27 cellular contexts compared by ENCODE assay signal in the genomic region with DNA sequence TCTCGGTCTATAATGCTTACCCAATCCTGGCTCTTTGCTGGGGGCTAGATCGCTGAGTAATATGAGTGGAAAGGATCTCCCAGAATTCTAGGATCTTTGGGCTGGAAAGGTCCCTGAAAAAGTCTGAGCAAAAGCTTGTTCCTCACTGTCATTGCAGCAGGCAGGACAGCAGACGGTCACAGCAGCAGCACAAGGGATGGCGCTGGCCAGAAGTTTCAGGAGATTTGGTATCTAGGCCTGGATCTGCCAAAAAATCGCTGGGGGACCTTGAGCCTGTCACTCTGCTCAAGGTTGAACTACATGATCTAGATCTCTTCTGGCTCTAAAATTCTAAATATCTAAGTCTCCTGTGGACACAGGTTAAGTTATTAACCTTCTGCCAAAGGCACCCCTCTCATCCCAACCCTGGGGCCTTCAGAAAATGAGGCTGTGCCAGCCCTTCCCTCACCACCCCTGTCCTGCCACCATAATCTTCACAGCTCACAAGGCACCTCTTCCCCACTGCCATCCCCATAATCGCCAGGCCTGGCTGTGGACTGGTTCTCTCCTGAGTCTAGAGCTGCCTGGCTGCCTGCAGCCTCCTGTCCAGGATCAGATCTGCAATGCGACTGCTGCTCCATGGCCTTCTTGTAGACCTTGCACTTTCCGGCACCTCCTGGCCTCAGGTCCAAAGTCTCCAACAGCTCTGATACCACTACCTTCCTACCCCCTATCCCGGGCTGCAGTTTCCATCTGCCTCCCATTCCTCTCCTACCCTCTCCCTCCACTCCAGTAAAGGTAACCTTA. TPM values are rescaled to one million over a fixed set of nuclear protein-coding genes. Genes with fewer than 3 reads are reported as not detected.
DNase-seq lines count a peak whose midpoint lies in the region; FAIRE-seq and TF ChIP-seq lines count a peak whose summit lies in the region.
"Had no signal": no experiment of that assay in that cellular context is flagged by ENCODE, and none has a peak within 500 bp of the region (broad histone marks: within the 10 kb centered on the region; RNA-seq: fewer than 3 reads in every experiment).

No MANE protein-coding gene starts in this region.

- POLR2A ChIA-PET in activated CD4-positive, alpha-beta memory T cell treated with anti-CD3 and anti-CD28 coated beads, Interleukin-2, amount 10 ng/mL, durations not matched to agents 7 days and 5 days (lab: Charles Lee): no interaction called here

- H2AFZ ChIP-seq in hepatocyte: no peak overlapping the region

- no peaks in the 10 kb centered on the region for H3K9me3 Mint-ChIP-seq in activated CD4-positive, alpha-beta memory T cell treated with anti-CD3 and anti-CD28 coated beads, Interleukin-2, amount 10 ng/mL, durations not matched to agents 7 days and 5 days
- H3K9me3 Mint-ChIP-seq: CD8-positive, alpha-beta T cell had no signal

- H3K4me1 ChIP-seq in Peyer's patch (no peaks in the 10 kb centered on the region), hepatocyte (ENCODE audit: insufficient read depth) (peaks cover 14% of the 10 kb centered on the region), small intestine (ENCODE audit: control insufficient read depth in 2 of 2, insufficient read depth in 1 of 2, low read depth in 1 of 2, low read length in 1 of 2) (peaks cover 0 to 13% of the 10 kb centered on the region in 2 donors)

- WGBS in hepatocyte (ENCODE audit: low lambda C conversion rate, missing lambda C conversion rate): 88% methylated on average over 9 of the region's 9 CpGs
- WGBS in small intestine, 3 donors: 61 to 83% (median 75%) methylated on average over 9 of the region's 9 CpGs

- TF ChIP-seq POLR2A in Peyer's patch (IDR thresholded peaks at IDR 0.05): peak; percentile 12 to 20

- H3K9me2 ChIP-seq in hepatocyte (replicated peaks; ENCODE audit: insufficient read depth): no peaks in the 10 kb centered on the region

- peak overlapping the region in 1 of 4 donors; percentile 23 for H3K27ac ChIP-seq in Peyer's patch
- peak overlapping the region; percentile 15 for H3K27ac ChIP-seq in hepatocyte
- H3K27ac ChIP-seq in small intestine (ENCODE audit: low read depth in 1 of 2, low read length in 1 of 2): peak overlapping the region in 1 of 2 donors; percentile 69
- H3K27ac ChIP-seq: C4-2B, HL-60 had no signal

- H3K27ac Mint-ChIP-seq in activated CD4-positive, alpha-beta memory T cell treated with anti-CD3 and anti-CD28 coated beads, Interleukin-2, amount 10 ng/mL, durations not matched to agents 7 days and 5 days: no peak overlapping the region
- H3K27ac Mint-ChIP-seq: B cell; CD8-positive, alpha-beta T cell had no signal

- H3K4me1 Mint-ChIP-seq in activated CD4-positive, alpha-beta memory T cell treated with anti-CD3 and anti-CD28 coated beads, Interleukin-2, amount 10 ng/mL, durations not matched to agents 7 days and 5 days: no peaks in the 10 kb centered on the region
- H3K4me1 Mint-ChIP-seq: B cell had no signal

- DNase-seq in Peyer's patch: peak in 2 of 3 donors; percentile 69 to 75
- peak; percentile 38 for DNase-seq in hepatocyte (ENCODE audit: low spot score)
- DNase-seq in mesenteric fat pad (ENCODE audit: low spot score): peak; percentile 53
- DNase-seq in small intestine: peak; percentile 84
- no peak for DNase-seq in NCI-H2029 (lab: John Stamatoyannopoulos, UW)
- no peak for DNase-seq in activated CD4-positive, alpha-beta memory T cell treated with anti-CD3 and anti-CD28 coated beads, Interleukin-2, amount 10 ng/mL, durations not matched to agents 7 days and 5 days
- DNase-seq in DMS79 treated with DMSO at 0.1 percent for 48 hours (lab: John Stamatoyannopoulos, UW): no peak
- DNase-seq: CD8-positive, alpha-beta T cell; DMS 273 treated with DMSO at 0.1 percent for 48 hours; DMS79; GF-D8; Karpas-422; NCI-H1092; NCI-H1417 treated with DMSO at 0.1 percent for 48 hours; NCI-H1694 treated with DMSO at 0.1 percent for 48 hours; NCI-H2107; NCI-H446; NCI-H524 treated with DMSO at 0.1 percent for 48 hours; NCI-H774; RPMI8226; SHP77 had no signal

- no peaks in the 10 kb centered on the region for H3K9me3 ChIP-seq in Peyer's patch
- H3K9me3 ChIP-seq in hepatocyte (ENCODE audit: low read depth): no peaks in the 10 kb centered on the region
- no peaks in the 10 kb centered on the region for H3K9me3 ChIP-seq in small intestine (ENCODE audit: control insufficient read depth, low read depth)
- H3K9me3 ChIP-seq: Caco-2 had no signal

- H3K4me3 Mint-ChIP-seq in activated CD4-positive, alpha-beta memory T cell treated with anti-CD3 and anti-CD28 coated beads, Interleukin-2, amount 10 ng/mL, durations not matched to agents 7 days and 5 days: no peak overlapping the region
- H3K4me3 Mint-ChIP-seq: B cell; CD8-positive, alpha-beta T cell had no signal

- H3K36me3 Mint-ChIP-seq in activated CD4-positive, alpha-beta memory T cell treated with anti-CD3 and anti-CD28 coated beads, Interleukin-2, amount 10 ng/mL, durations not matched to agents 7 days and 5 days (ENCODE audit: low read depth): peaks cover 4% of the 10 kb centered on the region

- no peak for FAIRE-seq in small intestine (lab: Jason Lieb, UNC)
- FAIRE-seq: GM12891, H54 had no signal

- H3K79me2 ChIP-seq in hepatocyte: peaks cover 98% of the 10 kb centered on the region

- H3K27me3 Mint-ChIP-seq in activated CD4-positive, alpha-beta memory T cell treated with anti-CD3 and anti-CD28 coated beads, Interleukin-2, amount 10 ng/mL, durations not matched to agents 7 days and 5 days: no peaks in the 10 kb centered on the region
- H3K27me3 Mint-ChIP-seq: B cell had no signal

- peak overlapping the region in 1 of 4 donors; percentile 10 for H3K4me3 ChIP-seq in Peyer's patch
- no peak overlapping the region for H3K4me3 ChIP-seq in hepatocyte
- no peak overlapping the region for H3K4me3 ChIP-seq in small intestine (ENCODE audit: low read depth in 1 of 2, low read length in 2 of 2)

- CTCF ChIA-PET in activated CD4-positive, alpha-beta memory T cell treated with anti-CD3 and anti-CD28 coated beads, Interleukin-2, amount 10 ng/mL, durations not matched to agents 7 days and 5 days (lab: Charles Lee): interaction anchor here (1.3 to 3.9 kb wide), 2 partner anchors 10 to 46 kb away, joined by 3 to 20 read pairs; a partner anchor contains a TSS

- no peak for TF ChIP-seq CTCF in Peyer's patch (IDR thresholded peaks at IDR 0.05)
- TF ChIP-seq CTCF in hepatocyte (IDR thresholded peaks at IDR 0.05; ENCODE audit: poor library complexity): no peak

- H3K36me3 ChIP-seq in Peyer's patch (peaks cover 0 to 26% (median 0%) of the 10 kb centered on the region in 3 donors), hepatocyte (replicated peaks; ENCODE audit: insufficient read depth, low read depth) (no peaks in the 10 kb centered on the region), small intestine (ENCODE audit: control insufficient read depth in 2 of 2, insufficient read depth in 2 of 2, low read length in 2 of 2) (peaks cover 0 to 11% of the 10 kb centered on the region in 2 donors)

- H3K27me3 ChIP-seq in Peyer's patch: no peaks in the 10 kb centered on the region
- H3K27me3 ChIP-seq in hepatocyte: no peaks in the 10 kb centered on the region
- no peaks in the 10 kb centered on the region for H3K27me3 ChIP-seq in small intestine (ENCODE audit: control insufficient read depth in 2 of 2, insufficient read depth in 2 of 2, low read length in 2 of 2)

- H3K4me2 ChIP-seq in hepatocyte: peak overlapping the region; percentile 37

- H4K20me1 ChIP-seq in hepatocyte (ENCODE audit: insufficient read depth, poor library complexity, severe bottlenecking): peaks cover 5% of the 10 kb centered on the region

RNA-seq across cellular contexts. Expression of a gene that starts 10.2 kb away (rescaled TPM):
- 100 to 1,000 TPM; 104 to 359 (median 188) TPM for total RNA-seq in Peyer's patch
- 22.0 and 35.6 TPM in 2 replicates for total RNA-seq in hepatocyte
- 32.2 and 33.8 TPM in 2 replicates for polyA plus RNA-seq in hepatocyte
- 48.6 TPM for total RNA-seq in mesenteric fat pad
- polyA plus RNA-seq in small intestine: 10 to 100 TPM; 42.9 to 66.9 (median 61.9) TPM
- total RNA-seq in activated CD4-positive, alpha-beta memory T cell treated with anti-CD3 and anti-CD28 coated beads, Interleukin-2, amount 10 ng/mL, durations not matched to agents 7 days and 5 days: 100 to 1,000 TPM in 1 of 2 experiments, 10 to 100 TPM in 1; 92.6 to 100 TPM

Comparison
In these comparisons a context has a peak if more than half of its experiments do, and no peak if none do; other contexts are left out.
1. DNase-seq: peak in Peyer's patch (2 of 3), hepatocyte (single experiment), mesenteric fat pad (single experiment) and small intestine (single experiment); none in NCI-H2029 (single experiment), activated CD4-positive, alpha-beta memory T cell treated with anti-CD3 and anti-CD28 coated beads, Interleukin-2, amount 10 ng/mL, durations not matched to agents 7 days and 5 days (single experiment) and DMS79 treated with DMSO at 0.1 percent for 48 hours (single experiment).